In the genomic region with DNA sequence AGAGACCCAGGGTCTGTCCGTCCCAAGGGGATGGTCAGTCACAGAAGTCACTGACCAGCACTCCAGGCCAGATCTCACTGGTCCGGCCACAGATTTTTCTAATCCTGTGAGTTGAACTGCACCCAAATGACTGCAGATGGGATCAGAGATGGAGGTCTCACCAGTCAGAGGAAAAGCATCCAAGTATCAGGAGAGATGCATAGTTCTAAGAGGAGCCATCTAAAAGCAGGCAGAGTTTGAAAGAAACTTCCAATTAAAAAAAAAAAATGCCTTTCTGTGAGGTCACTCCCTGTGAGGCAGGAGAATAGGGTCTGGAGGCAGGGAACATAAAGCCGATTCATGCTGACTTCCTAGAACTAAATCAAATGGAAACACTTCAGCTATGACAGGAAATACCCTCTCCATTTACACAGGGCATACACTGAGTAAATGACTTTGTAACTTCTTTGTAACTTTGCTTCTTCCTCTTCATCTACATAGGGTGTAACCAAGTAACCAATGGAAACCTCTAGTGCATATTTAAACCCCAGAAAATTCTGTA, we compare ENCODE assay signal across 10 cellular contexts.
DNase-seq lines count a peak whose midpoint lies in the region; ATAC-seq, FAIRE-seq and TF ChIP-seq lines count a peak whose summit lies in the region.
"Had no signal": no experiment of that assay in that cellular context is flagged by ENCODE, and none has a peak within 500 bp of the region (broad histone marks: within the 10 kb centered on the region; RNA-seq: fewer than 3 reads in every experiment).

No MANE protein-coding gene starts in this region.

- H3K27ac ChIP-seq in HepG2 (ENCODE audit: extremely low read length, insufficient read depth, low read length) (no peak overlapping the region), right lobe of liver (no peak overlapping the region)

- H3K4me2 ChIP-seq in HepG2 (ENCODE audit: low read depth, low read length): no peak overlapping the region

- ATAC-seq in HepG2 (peak; percentile 41; the same call in 2 of the 3 replicates), right lobe of liver (no peak), GM19463 (IDR thresholded peaks at IDR 0.05; ENCODE audit: unreplicated experiment) (no peak), HG03378 (IDR thresholded peaks at IDR 0.05; ENCODE audit: unreplicated experiment) (no peak)

- WGBS in HepG2 (ENCODE audit: low lambda C conversion rate): 33% methylated on average over 3 of the region's 3 CpGs
- WGBS in right lobe of liver (ENCODE audit: insufficient coverage, low coverage, low lambda C conversion rate, missing lambda C conversion rate): 64% methylated on average over 3 of the region's 3 CpGs

- TF ChIP-seq POLR2A in HepG2 (IDR thresholded peaks at IDR 0.05; ENCODE audit: insufficient read depth in 1 of 2, low read depth in 2 of 2, low read length in 2 of 2): no peak
- TF ChIP-seq POLR2A in right lobe of liver (IDR thresholded peaks at IDR 0.05): no peak

- H3K4me3 ChIP-seq in HepG2 (replicated peaks in 1 of 3; ENCODE audit: insufficient read depth in 1 of 3, low read depth in 2 of 3, low read length in 3 of 3) (no peak overlapping the region), right lobe of liver (no peak overlapping the region), adipocyte (ENCODE audit: low read length) (no peak overlapping the region)

- FAIRE-seq in HepG2 (lab: Jason Lieb, UNC): no peak

- no peaks in the 10 kb centered on the region for H4K20me1 ChIP-seq in HepG2 (ENCODE audit: insufficient read depth, low read length)

- TF ChIP-seq EP300 in HepG2 (IDR thresholded peaks at IDR 0.05; ENCODE audit: low read depth in 2 of 2, low read length in 2 of 2): no peak
- TF ChIP-seq EP300 in HepG2 (CRISPR knock-in tag; IDR thresholded peaks at IDR 0.05; ENCODE audit: borderline replicate concordance): no peak

- no peaks in the 10 kb centered on the region for H3K9me3 ChIP-seq in HepG2 (ENCODE audit: low read length)
- H3K9me3 ChIP-seq in right lobe of liver: no peaks in the 10 kb centered on the region
- no peaks in the 10 kb centered on the region for H3K9me3 ChIP-seq in adipocyte (ENCODE audit: control insufficient read depth, low read length)

- no peak overlapping the region for H2AFZ ChIP-seq in HepG2 (ENCODE audit: low read length)

- no TSS peak for BruUV-seq in HepG2 (replicated peaks; lab: Mats Ljungman, UMichigan)

- POLR2A ChIA-PET in HepG2 (lab: Yijun Ruan, JAX): no interaction called here

- TF ChIP-seq RAD21 in HepG2 (CRISPR knock-in tag; IDR thresholded peaks at IDR 0.05): no peak

- intact Hi-C loops in HepG2 (cut with micrococcal nuclease; ENCODE audit: unreplicated experiment) (no loop called here), right lobe of liver (cut with DNase I) (no loop called here)

- H3K36me3 ChIP-seq in HepG2 (replicated peaks in 1 of 2; ENCODE audit: control insufficient read depth in 1 of 2, insufficient read depth in 2 of 2, low read length in 2 of 2): no peaks in the 10 kb centered on the region; a peak in 1 of 5 replicates
- no peaks in the 10 kb centered on the region for H3K36me3 ChIP-seq in right lobe of liver
- H3K36me3 ChIP-seq in adipocyte (ENCODE audit: control insufficient read depth, insufficient read depth, low read length, severe bottlenecking): no peaks in the 10 kb centered on the region

- CTCF ChIA-PET in HepG2 (lab: Yijun Ruan, JAX; ENCODE audit: low intra/inter-chr PET ratio, low total read pairs): no interaction called here

- TF ChIP-seq CTCF in HepG2 (CRISPR knock-in tag; IDR thresholded peaks at IDR 0.05): no peak
- TF ChIP-seq CTCF in right lobe of liver (IDR thresholded peaks at IDR 0.05): no peak

- H3K4me1 ChIP-seq in HepG2 (ENCODE audit: insufficient read depth, low read length) (peaks cover 33% of the 10 kb centered on the region), right lobe of liver (no peaks in the 10 kb centered on the region), adipocyte (ENCODE audit: control insufficient read depth, insufficient read depth, low read length) (peaks cover 22% of the 10 kb centered on the region)

- H3K79me2 ChIP-seq in HepG2 (ENCODE audit: insufficient read depth, low read length): no peaks in the 10 kb centered on the region

- no peaks in the 10 kb centered on the region for H3K27me3 ChIP-seq in HepG2 (ENCODE audit: control insufficient read depth in 1 of 2, insufficient read depth in 2 of 2, low read length in 2 of 2)
- no peaks in the 10 kb centered on the region for H3K27me3 ChIP-seq in right lobe of liver
- H3K27me3 ChIP-seq in adipocyte (replicated peaks; ENCODE audit: control insufficient read depth, insufficient read depth, low read length): no peaks in the 10 kb centered on the region

- in situ Hi-C loops in HepG2 (cut with HindIII; ENCODE audit: extremely low pct_ligation_motif_present, low pct_unique_long_range_greater_than_20kb): no loop called here

- H3K9ac ChIP-seq in HepG2 (ENCODE audit: insufficient read depth, low read depth, low read length) (no peak overlapping the region), adipocyte (ENCODE audit: low read length) (no peak overlapping the region)

- DNase-seq in HepG2 (ENCODE audit: low spot score): no peak
- DNase-seq in right lobe of liver: no peak
- DNase-seq in adipocyte (ENCODE audit: low read depth): peak; percentile 84
- peak; percentile 70 for DNase-seq in hepatic stellate cell (ENCODE audit: low spot score)
- DNase-seq in occipital lobe (lab: John Stamatoyannopoulos, UW): no peak
- DNase-seq in T-helper 1 cell: no peak
- DNase-seq: activated naive CD4-positive, alpha-beta T cell treated with anti-CD3 and anti-CD28 coated beads for 36 hours; hippocampal formation had no signal

TF ChIP-seq in HepG2, 621 proteins besides CTCF, POLR2A, EP300 and RAD21:
- TF ChIP-seq MTF2 (CRISPR knock-in tag; IDR thresholded peaks at IDR 0.05; ENCODE audit: borderline replicate concordance) (no peak), CCDC6 (CRISPR knock-in tag; IDR thresholded peaks at IDR 0.05) (no peak), NR1H2 (CRISPR knock-in tag; IDR thresholded peaks at IDR 0.05; ENCODE audit: borderline replicate concordance, low read depth) (no peak), FOXO4 (CRISPR knock-in tag; conservative IDR thresholded peaks at IDR 0.05) (no peak), ZNF350 (CRISPR knock-in tag; IDR thresholded peaks at IDR 0.05; ENCODE audit: borderline replicate concordance, low read depth) (no peak), EEA1 (CRISPR knock-in tag; IDR thresholded peaks at IDR 0.05; ENCODE audit: borderline replicate concordance) (no peak), ZBTB42 (CRISPR knock-in tag; IDR thresholded peaks at IDR 0.05) (no peak), TCF7 (IDR thresholded peaks at IDR 0.05; ENCODE audit: low read depth) (no peak), GLI4 (CRISPR knock-in tag; IDR thresholded peaks at IDR 0.05; ENCODE audit: borderline replicate concordance) (no peak), ZSCAN29 (CRISPR knock-in tag; conservative IDR thresholded peaks at IDR 0.05) (no peak), ZNF703 (CRISPR knock-in tag; IDR thresholded peaks at IDR 0.05; ENCODE audit: borderline replicate concordance) (no peak)
TF ChIP-seq in HepG2: peak in this region for 0.

Comparison
In these comparisons a context has a peak if more than half of its experiments do, and no peak if none do; other contexts are left out.
1. DNase-seq: peak in adipocyte (single experiment) and hepatic stellate cell (single experiment); none in HepG2 (single experiment), right lobe of liver (0 of 3), occipital lobe (single experiment) and T-helper 1 cell (0 of 5).